1 cellular context compared by ENCODE assay signal in genomic region chr14:34368115-34368970, GRCh38.
A peak's percentile ranks its signal among the peaks of the same experiment; 100 is the strongest.
TF ChIP-seq lines count a peak whose summit lies in the region.

No MANE protein-coding gene starts in this region.

TF ChIP-seq in HepG2, 621 proteins besides CTCF, POLR2A, EP300 and RAD21 (continued from another document and continues in another):
- peak; percentile 92; the same call in 1 of the 2 replicates for TF ChIP-seq ZBTB25 (CRISPR knock-in tag; IDR thresholded peaks at IDR 0.05)
- 0 out of 2 replicates have a peak, but pooled peaks have one; percentile 18 for TF ChIP-seq FOXA1 (IDR thresholded peaks at IDR 0.05)
- TF ChIP-seq FOXA1 (CRISPR knock-in tag; IDR thresholded peaks at IDR 0.05), result peak; percentile 69
- 0 out of 2 replicates have a peak, but pooled peaks have one; percentile 14 for TF ChIP-seq ZNF17 (CRISPR knock-in tag; IDR thresholded peaks at IDR 0.05)
- TF ChIP-seq, protein P1, sequence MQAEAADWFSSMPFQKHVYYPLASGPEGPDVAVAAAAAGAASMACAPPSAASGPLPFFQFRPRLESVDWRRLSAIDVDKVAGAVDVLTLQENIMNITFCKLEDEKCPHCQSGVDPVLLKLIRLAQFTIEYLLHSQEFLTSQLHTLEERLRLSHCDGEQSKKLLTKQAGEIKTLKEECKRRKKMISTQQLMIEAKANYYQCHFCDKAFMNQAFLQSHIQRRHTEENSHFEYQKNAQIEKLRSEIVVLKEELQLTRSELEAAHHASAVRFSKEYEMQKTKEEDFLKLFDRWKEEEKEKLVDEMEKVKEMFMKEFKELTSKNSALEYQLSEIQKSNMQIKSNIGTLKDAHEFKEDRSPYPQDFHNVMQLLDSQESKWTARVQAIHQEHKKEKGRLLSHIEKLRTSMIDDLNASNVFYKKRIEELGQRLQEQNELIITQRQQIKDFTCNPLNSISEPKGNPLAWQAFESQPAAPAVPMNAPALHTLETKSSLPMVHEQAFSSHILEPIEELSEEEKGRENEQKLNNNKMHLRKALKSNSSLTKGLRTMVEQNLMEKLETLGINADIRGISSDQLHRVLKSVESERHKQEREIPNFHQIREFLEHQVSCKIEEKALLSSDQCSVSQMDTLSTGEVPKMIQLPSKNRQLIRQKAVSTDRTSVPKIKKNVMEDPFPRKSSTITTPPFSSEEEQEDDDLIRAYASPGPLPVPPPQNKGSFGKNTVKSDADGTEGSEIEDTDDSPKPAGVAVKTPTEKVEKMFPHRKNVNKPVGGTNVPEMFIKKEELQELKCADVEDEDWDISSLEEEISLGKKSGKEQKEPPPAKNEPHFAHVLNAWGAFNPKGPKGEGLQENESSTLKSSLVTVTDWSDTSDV (CRISPR knock-in tag; IDR thresholded peaks at IDR 0.05), result no peak
- TF ChIP-seq ZBTB26 (CRISPR knock-in tag; IDR thresholded peaks at IDR 0.05; ENCODE audit: borderline replicate concordance), result no peak
- peak; percentile 88; the same call in 1 of the 2 replicates for TF ChIP-seq ZGPAT (CRISPR knock-in tag; IDR thresholded peaks at IDR 0.05)
- no peak for TF ChIP-seq ZEB1 (IDR thresholded peaks at IDR 0.05; ENCODE audit: insufficient replicate concordance, low read depth)
- peak; percentile 46 for TF ChIP-seq FOXP4 (CRISPR knock-in tag; IDR thresholded peaks at IDR 0.05)
- peak; percentile 41 for TF ChIP-seq SKI (IDR thresholded peaks at IDR 0.05; ENCODE audit: partially characterized antibody)
- 0 out of 2 replicates have a peak, but pooled peaks have one; percentile 19 for TF ChIP-seq ZFP36L1 (CRISPR knock-in tag; IDR thresholded peaks at IDR 0.05)
- 0 out of 2 replicates have a peak, but pooled peaks have one; percentile 33 for TF ChIP-seq ATF7 (IDR thresholded peaks at IDR 0.05)
- no peak for TF ChIP-seq ATF7 (CRISPR knock-in tag; IDR thresholded peaks at IDR 0.05)
- TF ChIP-seq PHF21A (CRISPR knock-in tag; IDR thresholded peaks at IDR 0.05), result no peak; the same call in 1 of the 2 replicates
- TF ChIP-seq KLF12 (CRISPR knock-in tag; IDR thresholded peaks at IDR 0.05; ENCODE audit: borderline replicate concordance), result peak; percentile 43; the same call in 1 of the 2 replicates
- no peak for TF ChIP-seq FOXC1 (CRISPR knock-in tag; IDR thresholded peaks at IDR 0.05; ENCODE audit: borderline replicate concordance)
- no peak for TF ChIP-seq ZNF101 (CRISPR knock-in tag; IDR thresholded peaks at IDR 0.05; ENCODE audit: borderline replicate concordance, low read depth)
- no peak for TF ChIP-seq ZNF10 (CRISPR knock-in tag; IDR thresholded peaks at IDR 0.05; ENCODE audit: borderline replicate concordance, low read depth)
- TF ChIP-seq ZNF691 (CRISPR knock-in tag; IDR thresholded peaks at IDR 0.05; ENCODE audit: borderline replicate concordance, low read depth), result no peak
- TF ChIP-seq HMG20A (CRISPR knock-in tag; IDR thresholded peaks at IDR 0.05; ENCODE audit: borderline replicate concordance), result peak; percentile 59; the same call in 1 of the 2 replicates
- TF ChIP-seq NFYB (CRISPR knock-in tag; IDR thresholded peaks at IDR 0.05), result peak; percentile 22; the same call in 1 of the 2 replicates
- TF ChIP-seq ZNF564 (CRISPR knock-in tag; IDR thresholded peaks at IDR 0.05), result no peak
- peak; percentile 42 for TF ChIP-seq TBX2 (CRISPR knock-in tag; IDR thresholded peaks at IDR 0.05; ENCODE audit: borderline replicate concordance)
- TF ChIP-seq HMG20B (CRISPR knock-in tag; conservative IDR thresholded peaks at IDR 0.05), result peak; percentile 53; the same call in 1 of the 2 replicates
- 0 out of 2 replicates have a peak, but pooled peaks have one; percentile 52 for TF ChIP-seq ZNF549 (CRISPR knock-in tag; IDR thresholded peaks at IDR 0.05)
- no peak for TF ChIP-seq CERS6 (CRISPR knock-in tag; IDR thresholded peaks at IDR 0.05)
- no peak; the same call in 1 of the 2 replicates for TF ChIP-seq TARDBP (CRISPR knock-in tag; IDR thresholded peaks at IDR 0.05)
- TF ChIP-seq ZNF713 (CRISPR knock-in tag; IDR thresholded peaks at IDR 0.05), result no peak
- TF ChIP-seq RFX5 (IDR thresholded peaks at IDR 0.05; ENCODE audit: low read depth, low read length), result 0 out of 2 replicates have a peak, but pooled peaks have one; percentile 5
- TF ChIP-seq ASH2L (IDR thresholded peaks at IDR 0.05; ENCODE audit: insufficient read length, low read depth, low read length), result peak; percentile 48
- TF ChIP-seq KLF11 (CRISPR knock-in tag; IDR thresholded peaks at IDR 0.05), result no peak
- TF ChIP-seq ATRX (CRISPR knock-in tag; IDR thresholded peaks at IDR 0.05; ENCODE audit: borderline replicate concordance), result no peak
- TF ChIP-seq, protein P2, sequence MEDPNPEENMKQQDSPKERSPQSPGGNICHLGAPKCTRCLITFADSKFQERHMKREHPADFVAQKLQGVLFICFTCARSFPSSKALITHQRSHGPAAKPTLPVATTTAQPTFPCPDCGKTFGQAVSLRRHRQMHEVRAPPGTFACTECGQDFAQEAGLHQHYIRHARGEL (CRISPR knock-in tag; IDR thresholded peaks at IDR 0.05), result no peak
- no peak for TF ChIP-seq U2AF1 (optimal IDR thresholded peaks at IDR 0.05; ENCODE audit: low read depth, low read length)
- no peak; the same call in 1 of the 2 replicates for TF ChIP-seq AHDC1 (CRISPR knock-in tag; IDR thresholded peaks at IDR 0.05; ENCODE audit: borderline replicate concordance)
- TF ChIP-seq SKIL (CRISPR knock-in tag; IDR thresholded peaks at IDR 0.05; ENCODE audit: borderline replicate concordance), result no peak
- no peak for TF ChIP-seq ZNF746 (CRISPR knock-in tag; IDR thresholded peaks at IDR 0.05)
- TF ChIP-seq CREB1 (IDR thresholded peaks at IDR 0.05), result peak; percentile 85
- TF ChIP-seq CREB1 (CRISPR knock-in tag; IDR thresholded peaks at IDR 0.05), result peak; percentile 72; the same call in 1 of the 2 replicates
- peak; percentile 58; the same call in 1 of the 2 replicates for TF ChIP-seq ZNF3 (CRISPR knock-in tag; IDR thresholded peaks at IDR 0.05)
- no peak for TF ChIP-seq ZNF678 (CRISPR knock-in tag; IDR thresholded peaks at IDR 0.05)
